1 cellular context compared by ENCODE assay signal in genomic region chr10:72241853-72242252, GRCh38.
TF ChIP-seq lines count a peak whose summit lies in the region.

No MANE protein-coding gene starts in this region.

TF ChIP-seq in HEK293, 187 proteins besides CTCF, POLR2A, EP300 and RAD21 (continued from another document):
- no peak for TF ChIP-seq ZBTB49 (tag by site-specific recombination; IDR thresholded peaks at IDR 0.05; ENCODE audit: low read depth)
- TF ChIP-seq ZNF585B (tag by site-specific recombination; IDR thresholded peaks at IDR 0.05) = no peak
- TF ChIP-seq GLIS2 (tag by site-specific recombination; IDR thresholded peaks at IDR 0.05) = no peak
